ENCODE assay signal across 8 cellular contexts in the genomic region with DNA sequence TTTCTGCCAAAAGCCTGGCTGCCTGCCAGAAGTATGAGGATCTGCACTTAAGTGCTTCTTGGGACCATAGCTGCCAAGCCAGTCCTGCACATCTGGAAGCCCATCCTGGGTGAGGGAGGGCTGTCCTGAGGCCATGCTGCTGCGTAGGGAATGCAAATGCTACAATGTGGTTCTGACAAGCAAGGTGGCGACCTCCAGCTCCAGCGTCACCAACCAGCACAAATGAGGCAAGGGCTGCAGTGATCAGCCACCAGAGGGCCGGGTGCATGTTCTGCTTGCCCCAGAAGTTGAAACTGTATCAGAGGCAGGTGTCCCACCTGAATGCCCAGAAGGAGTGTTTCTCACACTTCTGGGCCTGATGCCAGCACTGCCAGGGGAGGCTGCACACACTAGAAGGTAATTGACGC.
DNase-seq lines count a peak whose midpoint lies in the region; ATAC-seq lines count a peak whose summit lies in the region.

No MANE protein-coding gene starts in this region.

- no peak for ATAC-seq in activated CD4-positive, alpha-beta T cell treated with anti-CD3 and anti-CD28 coated beads for 36 hours
- ATAC-seq in HG02798 (IDR thresholded peaks at IDR 0.05; ENCODE audit: poor library complexity, unreplicated experiment): peak; percentile 58

- no peaks in the 10 kb centered on the region for H3K27me3 Mint-ChIP-seq in activated CD4-positive, alpha-beta T cell treated with anti-CD3 and anti-CD28 coated beads for 36 hours

- no peak overlapping the region for H3K4me3 Mint-ChIP-seq in activated CD4-positive, alpha-beta T cell treated with anti-CD3 and anti-CD28 coated beads for 36 hours

- H3K4me1 Mint-ChIP-seq in activated CD4-positive, alpha-beta T cell treated with anti-CD3 and anti-CD28 coated beads for 36 hours: no peaks in the 10 kb centered on the region

- H3K9me3 Mint-ChIP-seq in activated CD4-positive, alpha-beta T cell treated with anti-CD3 and anti-CD28 coated beads for 36 hours (ENCODE audit: low read depth): no peaks in the 10 kb centered on the region

- POLR2A ChIA-PET in activated CD4-positive, alpha-beta T cell treated with anti-CD3 and anti-CD28 coated beads for 36 hours (lab: Charles Lee): no interaction called here

- peak; percentile 32 for DNase-seq in activated CD4-positive, alpha-beta T cell treated with anti-CD3 and anti-CD28 coated beads for 36 hours
- DNase-seq in activated CD4-positive, alpha-beta T cell treated with anti-CD3 and anti-CD28 coated beads for 1 hour: no peak
- DNase-seq in NCI-H510A treated with DMSO at 0.1 percent for 48 hours (lab: John Stamatoyannopoulos, UW) (peak; percentile 63), iPS-NIHi7 (ENCODE audit: extremely low spot score) (peak; percentile 78), AG08395 (ENCODE audit: low spot score) (no peak), NCI-H146 (lab: John Stamatoyannopoulos, UW) (no peak), NCI-H446 treated with DMSO at 0.1 percent for 48 hours (lab: John Stamatoyannopoulos, UW) (no peak)

- no peaks in the 10 kb centered on the region for H3K36me3 Mint-ChIP-seq in activated CD4-positive, alpha-beta T cell treated with anti-CD3 and anti-CD28 coated beads for 36 hours (ENCODE audit: low read depth)

- CTCF ChIA-PET in activated CD4-positive, alpha-beta T cell treated with anti-CD3 and anti-CD28 coated beads for 36 hours (lab: Charles Lee): interaction anchor here (0.5 to 0.9 kb wide), 2 partner anchors 94 to 320 kb away, joined by 3 to 5 read pairs; no protein-coding TSS in a partner anchor

- H3K27ac Mint-ChIP-seq in activated CD4-positive, alpha-beta T cell treated with anti-CD3 and anti-CD28 coated beads for 36 hours: no peak overlapping the region

- intact Hi-C loops in activated CD4-positive, alpha-beta T cell treated with anti-CD3 and anti-CD28 coated beads for 36 hours (cut with DNase I, micrococcal nuclease): loop anchor here in 1 of 2 experiments (5.0 kb wide), 1 partner anchor 610 kb away; no protein-coding TSS in a partner anchor

Comparison
In these comparisons a context has a peak if more than half of its experiments do, and no peak if none do; other contexts are left out.
1. DNase-seq: peak in activated CD4-positive, alpha-beta T cell treated with anti-CD3 and anti-CD28 coated beads for 36 hours (single experiment), NCI-H510A treated with DMSO at 0.1 percent for 48 hours (single experiment) and iPS-NIHi7 (single experiment); none in activated CD4-positive, alpha-beta T cell treated with anti-CD3 and anti-CD28 coated beads for 1 hour (single experiment), AG08395 (single experiment), NCI-H146 (single experiment) and NCI-H446 treated with DMSO at 0.1 percent for 48 hours (single experiment).